Comparison of ENCODE assay signal across 15 cellular contexts in genomic region chr6:79574636-79575035, GRCh38. TPM values are rescaled to one million over a fixed set of nuclear protein-coding genes. Genes with fewer than 3 reads are reported as not detected.
DNase-seq lines count a peak whose midpoint lies in the region; ATAC-seq, FAIRE-seq and TF ChIP-seq lines count a peak whose summit lies in the region.
"Had no signal": no experiment of that assay in that cellular context is flagged by ENCODE, and none has a peak within 500 bp of the region (broad histone marks: within the 10 kb centered on the region; RNA-seq: fewer than 3 reads in every experiment).

No MANE protein-coding gene starts in this region.

- H4K8ac ChIP-seq in IMR-90 (ENCODE audit: low read depth in 2 of 2, low read length in 2 of 2), result no peak overlapping the region

- H3K27ac Mint-ChIP-seq in activated CD4-positive, alpha-beta memory T cell treated with anti-CD3 and anti-CD28 coated beads for 36 hours, result no peak overlapping the region
- H3K27ac Mint-ChIP-seq: activated B cell treated with CpG ODN at 0.5 μM for 24 hours; activated T-helper 1 cell treated with anti-CD3 and anti-CD28 coated beads, Interleukin-12 subunit alpha, Interleukin-12 subunit beta, Interleukin-2, Interleukin-4 antibody, amounts not matched to agents 30 ng/mL and 10 ng/mL and 1 ng/mL, durations not matched to agents 14 hours and 24 hours and 36 hours; IgD-negative memory B cell had no signal

- H3K9me3 ChIP-seq in IMR-90 (ENCODE audit: control insufficient read depth, insufficient read depth, low read length) (no peaks in the 10 kb centered on the region), kidney (ENCODE audit: control insufficient read depth in 1 of 2, low read length in 2 of 2) (no peaks in the 10 kb centered on the region)
- H3K9me3 ChIP-seq: BE2C had no signal

- H3K4me1 Mint-ChIP-seq in activated CD4-positive, alpha-beta memory T cell treated with anti-CD3 and anti-CD28 coated beads for 36 hours (ENCODE audit: low read depth), result no peaks in the 10 kb centered on the region

- no peak overlapping the region for H2BK5ac ChIP-seq in IMR-90 (ENCODE audit: low read depth, low read length, poor library complexity, severe bottlenecking)

- CTCF ChIA-PET in IMR-90 (lab: Yijun Ruan, JAX), result no interaction called here
- CTCF ChIA-PET in activated CD4-positive, alpha-beta memory T cell treated with anti-CD3 and anti-CD28 coated beads for 36 hours (lab: Charles Lee), result no interaction called here

- no peaks in the 10 kb centered on the region for H3K9me1 ChIP-seq in IMR-90 (ENCODE audit: insufficient read depth, low read length)

- H3K27me3 ChIP-seq in IMR-90 (ENCODE audit: control insufficient read depth, insufficient read depth, low read length) (no peaks in the 10 kb centered on the region), brain microvascular endothelial cell (replicated peaks) (no peaks in the 10 kb centered on the region)
- H3K27me3 ChIP-seq: BE2C had no signal

- H3K23ac ChIP-seq in IMR-90 (ENCODE audit: low read depth, low read length), result no peak overlapping the region

- no peak for TF ChIP-seq POLR2A in IMR-90 (IDR thresholded peaks at IDR 0.05; ENCODE audit: low read depth, low read length)

- H2BK120ac ChIP-seq in IMR-90 (ENCODE audit: low read depth, low read length), result no peak overlapping the region

- POLR2A ChIA-PET in IMR-90 (lab: Charles Lee; ENCODE audit: unreplicated experiment), result no interaction called here
- POLR2A ChIA-PET in activated CD4-positive, alpha-beta memory T cell treated with anti-CD3 and anti-CD28 coated beads for 36 hours (lab: Charles Lee), result no interaction called here

- DNase-seq in AG20443 (ENCODE audit: low spot score) (peak; percentile 12), IMR-90 (peak; percentile 78), brain microvascular endothelial cell (peak; percentile 86), kidney tubule cell (ENCODE audit: low spot score) (peak; percentile 56), kidney (no peak)
- DNase-seq in activated CD4-positive, alpha-beta T cell treated with anti-CD3 and anti-CD28 coated beads for 4 hours, result no peak
- no peak for DNase-seq in activated CD4-positive, alpha-beta memory T cell treated with anti-CD3 and anti-CD28 coated beads for 36 hours
- DNase-seq: activated B cell treated with CpG ODN at 0.5 μM for 24 hours, BE2C, midbrain, SHP77 had no signal

- H2AK5ac ChIP-seq in IMR-90 (ENCODE audit: low read depth, low read length), result 0 out of 2 replicates have a peak overlapping the region, but pooled peaks have one; percentile 1

- intact Hi-C loops in IMR-90 (cut with micrococcal nuclease), result no loop called here
- intact Hi-C loops in activated CD4-positive, alpha-beta memory T cell treated with anti-CD3 and anti-CD28 coated beads for 36 hours (cut with micrococcal nuclease), result no loop called here
- intact Hi-C loops in kidney (cut with DNase I), result loop anchor here (10.0 kb wide), 1 partner anchor 120 kb away; no protein-coding TSS in a partner anchor

- no peaks in the 10 kb centered on the region for H3K36me3 Mint-ChIP-seq in activated CD4-positive, alpha-beta memory T cell treated with anti-CD3 and anti-CD28 coated beads for 36 hours
- H3K36me3 Mint-ChIP-seq: IgD-negative memory B cell had no signal

- peak; percentile 73 for ATAC-seq in IMR-90 (ENCODE audit: low read depth)
- ATAC-seq in HG03439 (IDR thresholded peaks at IDR 0.05; ENCODE audit: unreplicated experiment), result no peak
- ATAC-seq: sciatic nerve had no signal

- no peaks in the 10 kb centered on the region for H3K79me1 ChIP-seq in IMR-90 (ENCODE audit: low read depth in 1 of 2, low read length in 2 of 2)

- in situ Hi-C loops in IMR-90 (cut with MboI; ENCODE audit: low sequenced_read_pairs), result loop anchor here (10.0 kb wide), 1 partner anchor 100 kb away; no protein-coding TSS in a partner anchor
- in situ Hi-C loops in brain microvascular endothelial cell (cut with HindIII; ENCODE audit: low pct_ligation_motif_present, low sequenced_read_pairs), result no loop called here

- no peak overlapping the region for H2BK15ac ChIP-seq in IMR-90 (ENCODE audit: low read depth, low read length)

- no peaks in the 10 kb centered on the region for H4K20me1 ChIP-seq in IMR-90 (ENCODE audit: insufficient read depth, low read length)

- H3K4me2 ChIP-seq in IMR-90 (ENCODE audit: low read depth, low read length), result peak overlapping the region; percentile 1; the same call in 1 of the 2 replicates

- no peaks in the 10 kb centered on the region; the same call in 1 of the 2 replicates for H3K4me1 ChIP-seq in IMR-90 (ENCODE audit: control insufficient read depth, insufficient read depth, low read length)
- H3K4me1 ChIP-seq in kidney (ENCODE audit: control insufficient read depth in 1 of 2, insufficient read depth in 1 of 2, low read depth in 1 of 2, low read length in 2 of 2), result no peaks in the 10 kb centered on the region
- H3K4me1 ChIP-seq: BE2C had no signal

- H3K14ac ChIP-seq in IMR-90 (replicated peaks; ENCODE audit: low read depth, low read length), result no peak overlapping the region

- dilution Hi-C loops in IMR-90 (cut with HindIII; ENCODE audit: low sequenced_read_pairs, unreplicated experiment), result no loop called here

- BruUV-seq in IMR-90 (replicated peaks; lab: Mats Ljungman, UMichigan), result no TSS peak

- H4K91ac ChIP-seq in IMR-90 (ENCODE audit: insufficient read depth, low read depth, low read length), result no peak overlapping the region

- no peak overlapping the region for H3K4me3 Mint-ChIP-seq in activated CD4-positive, alpha-beta memory T cell treated with anti-CD3 and anti-CD28 coated beads for 36 hours
- H3K4me3 Mint-ChIP-seq: activated B cell treated with CpG ODN at 0.5 μM for 24 hours; activated T-helper 1 cell treated with anti-CD3 and anti-CD28 coated beads, Interleukin-12 subunit alpha, Interleukin-12 subunit beta, Interleukin-2, Interleukin-4 antibody, amounts not matched to agents 30 ng/mL and 10 ng/mL and 1 ng/mL, durations not matched to agents 14 hours and 24 hours and 36 hours; IgD-negative memory B cell had no signal

- peaks cover under 1% of the 10 kb centered on the region for H3K9me3 Mint-ChIP-seq in activated CD4-positive, alpha-beta memory T cell treated with anti-CD3 and anti-CD28 coated beads for 36 hours
- H3K9me3 Mint-ChIP-seq: activated B cell treated with CpG ODN at 0.5 μM for 24 hours; activated T-helper 1 cell treated with anti-CD3 and anti-CD28 coated beads, Interleukin-12 subunit alpha, Interleukin-12 subunit beta, Interleukin-2, Interleukin-4 antibody, amounts not matched to agents 30 ng/mL and 10 ng/mL and 1 ng/mL, durations not matched to agents 14 hours and 24 hours and 36 hours had no signal

- no CpG with 5 or more reads among the region's 1 CpG for WGBS in IMR-90 (ENCODE audit: extremely low coverage in 2 of 2, insufficient read length in 1 of 2), 2 experiments

- no peak overlapping the region for H3K56ac ChIP-seq in IMR-90 (ENCODE audit: extremely low read depth, insufficient read depth, low read length)

- no peaks in the 10 kb centered on the region for H3K27me3 Mint-ChIP-seq in activated CD4-positive, alpha-beta memory T cell treated with anti-CD3 and anti-CD28 coated beads for 36 hours

- no peak overlapping the region for H2AK9ac ChIP-seq in IMR-90 (replicated peaks; ENCODE audit: low read depth, low read length, poor library complexity)

- TF ChIP-seq CTCF in IMR-90 (conservative IDR thresholded peaks at IDR 0.05; ENCODE audit: low read depth, low read length), result no peak
- peak; percentile 20 for TF ChIP-seq CTCF in brain microvascular endothelial cell (IDR thresholded peaks at IDR 0.05; ENCODE audit: low read depth, low read length, missing control alignments)
- no peak for TF ChIP-seq CTCF in kidney (IDR thresholded peaks at IDR 0.05; ENCODE audit: borderline replicate concordance, extremely low read depth, insufficient read depth)

- no peak overlapping the region for H2BK20ac ChIP-seq in IMR-90 (ENCODE audit: low read depth, low read length)

- no peak overlapping the region for H3K4me3 ChIP-seq in IMR-90 (ENCODE audit: insufficient read depth, low read depth, low read length)
- H3K4me3 ChIP-seq in brain microvascular endothelial cell (ENCODE audit: low read depth, low read length), result no peak overlapping the region
- H3K4me3 ChIP-seq in kidney (ENCODE audit: low read length in 2 of 2), result no peak overlapping the region

- H3K9ac ChIP-seq in IMR-90 (ENCODE audit: low read depth, low read length), result no peak overlapping the region
- H3K9ac ChIP-seq in kidney (ENCODE audit: low read length in 2 of 2), result no peak overlapping the region

- no peak overlapping the region for H4K5ac ChIP-seq in IMR-90 (ENCODE audit: low read depth, low read length)

- no peak for FAIRE-seq in kidney (lab: Jason Lieb, UNC)

- H3K27ac ChIP-seq in IMR-90 (ENCODE audit: insufficient read depth, low read length) (no peak overlapping the region), brain microvascular endothelial cell (peak overlapping the region; percentile 30), kidney (ENCODE audit: low read depth in 2 of 2, low read length in 2 of 2) (no peak overlapping the region)

- no peak overlapping the region for H3K4ac ChIP-seq in IMR-90 (ENCODE audit: low read depth, low read length)

- H3K18ac ChIP-seq in IMR-90 (ENCODE audit: low read depth, low read length), result no peak overlapping the region

- H3K36me3 ChIP-seq in IMR-90 (ENCODE audit: control insufficient read depth, insufficient read depth, low read length), result no peaks in the 10 kb centered on the region
- H3K36me3 ChIP-seq in brain microvascular endothelial cell (replicated peaks), result no peaks in the 10 kb centered on the region
- no peaks in the 10 kb centered on the region for H3K36me3 ChIP-seq in kidney (ENCODE audit: control insufficient read depth in 1 of 2, insufficient read depth in 2 of 2, low read length in 2 of 2)
- H3K36me3 ChIP-seq: BE2C had no signal

- no peak for TF ChIP-seq RAD21 in IMR-90 (IDR thresholded peaks at IDR 0.05; ENCODE audit: low read length)

- H2AFZ ChIP-seq in IMR-90 (replicated peaks; ENCODE audit: low read length, poor library complexity), result no peak overlapping the region

RNA-seq across cellular contexts. Expression of gene LCA5, which starts 37.4 kb away (rescaled TPM):
- total RNA-seq in IMR-90 (2012; rRNA removed) (2.0 and 3.3 TPM in 2 replicates), kidney (4.8 TPM)
- polyA plus RNA-seq in IMR-90 (2012; rRNA removed) (0.87 and 1.2 TPM in 2 replicates), kidney (ENCODE audit: insufficient read depth, low read depth, low replicate concordance) (2.0 TPM)
- 0.15 and 0.17 TPM in 2 replicates for polyA plus RNA-seq in IMR-90 (2012; cell fraction: cytosol; rRNA removed)
- polyA plus RNA-seq in IMR-90 (2012; cell fraction: nucleus; rRNA removed; ENCODE audit: low replicate concordance), result 0.16 and 0.95 TPM in 2 replicates
- under 1 TPM; 0.15 to 0.21 TPM for total RNA-seq in activated CD4-positive, alpha-beta memory T cell treated with anti-CD3 and anti-CD28 coated beads for 36 hours

RNA-seq across cellular contexts. Expression of gene SH3BGRL2, which starts 56.5 kb away (rescaled TPM):
- total RNA-seq in IMR-90 (2012; rRNA removed), result 5.6 and 9.7 TPM in 2 replicates
- polyA plus RNA-seq in IMR-90 (2012; rRNA removed), result 1.7 and 2.4 TPM in 2 replicates
- 0.53 and 0.80 TPM in 2 replicates for polyA plus RNA-seq in IMR-90 (2012; cell fraction: cytosol; rRNA removed)
- 0.22 and 1.4 TPM in 2 replicates for polyA plus RNA-seq in IMR-90 (2012; cell fraction: nucleus; rRNA removed; ENCODE audit: low replicate concordance)
- total RNA-seq in activated CD4-positive, alpha-beta memory T cell treated with anti-CD3 and anti-CD28 coated beads for 36 hours, result under 1 TPM; 0.05 to 0.12 TPM
- total RNA-seq in kidney, result 14.6 TPM
- 18.6 TPM for polyA plus RNA-seq in kidney (ENCODE audit: insufficient read depth, low read depth, low replicate concordance)
- total RNA-seq: activated B cell treated with CpG ODN at 0.5 μM for 24 hours had no signal

Comparison
In these comparisons a context has a peak if more than half of its experiments do, and no peak if none do; other contexts are left out.
1. DNase-seq: peak in AG20443 (single experiment), IMR-90 (single experiment), brain microvascular endothelial cell (single experiment) and kidney tubule cell (single experiment); none in activated CD4-positive, alpha-beta T cell treated with anti-CD3 and anti-CD28 coated beads for 4 hours (0 of 2), activated CD4-positive, alpha-beta memory T cell treated with anti-CD3 and anti-CD28 coated beads for 36 hours (single experiment) and kidney (single experiment).